ENCODE assay signal across 1 cellular context in genomic region chr3:125052671-125053303, GRCh38.
TF ChIP-seq lines count a peak whose summit lies in the region.

No MANE protein-coding gene starts in this region.

TF ChIP-seq in HEK293, 187 proteins besides CTCF, POLR2A, EP300 and RAD21 (continued from another document and continues in another):
- TF ChIP-seq, protein P1, sequence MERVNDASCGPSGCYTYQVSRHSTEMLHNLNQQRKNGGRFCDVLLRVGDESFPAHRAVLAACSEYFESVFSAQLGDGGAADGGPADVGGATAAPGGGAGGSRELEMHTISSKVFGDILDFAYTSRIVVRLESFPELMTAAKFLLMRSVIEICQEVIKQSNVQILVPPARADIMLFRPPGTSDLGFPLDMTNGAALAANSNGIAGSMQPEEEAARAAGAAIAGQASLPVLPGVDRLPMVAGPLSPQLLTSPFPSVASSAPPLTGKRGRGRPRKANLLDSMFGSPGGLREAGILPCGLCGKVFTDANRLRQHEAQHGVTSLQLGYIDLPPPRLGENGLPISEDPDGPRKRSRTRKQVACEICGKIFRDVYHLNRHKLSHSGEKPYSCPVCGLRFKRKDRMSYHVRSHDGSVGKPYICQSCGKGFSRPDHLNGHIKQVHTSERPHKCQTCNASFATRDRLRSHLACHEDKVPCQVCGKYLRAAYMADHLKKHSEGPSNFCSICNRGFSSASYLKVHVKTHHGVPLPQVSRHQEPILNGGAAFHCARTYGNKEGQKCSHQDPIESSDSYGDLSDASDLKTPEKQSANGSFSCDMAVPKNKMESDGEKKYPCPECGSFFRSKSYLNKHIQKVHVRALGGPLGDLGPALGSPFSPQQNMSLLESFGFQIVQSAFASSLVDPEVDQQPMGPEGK (tag by site-specific recombination; IDR thresholded peaks at IDR 0.05) = peak; percentile 59; the same call in 1 of the 2 replicates
- TF ChIP-seq OSR2 (tag by site-specific recombination; IDR thresholded peaks at IDR 0.05) = peak; percentile 81
- TF ChIP-seq ZNF777 (tag by site-specific recombination; IDR thresholded peaks at IDR 0.05; ENCODE audit: borderline replicate concordance) = no peak
- TF ChIP-seq ZNF354C (tag by site-specific recombination; IDR thresholded peaks at IDR 0.05; ENCODE audit: borderline replicate concordance, low read depth) = no peak
- TF ChIP-seq ZNF394 (tag by site-specific recombination; IDR thresholded peaks at IDR 0.05; ENCODE audit: borderline replicate concordance) = no peak
- TF ChIP-seq KLF1 (tag by site-specific recombination; IDR thresholded peaks at IDR 0.05) = peak; percentile 33; the same call in 1 of the 2 replicates
- no peak for TF ChIP-seq EGR2 (tag by site-specific recombination; IDR thresholded peaks at IDR 0.05; ENCODE audit: low read depth)
- TF ChIP-seq KLF9 (tag by site-specific recombination; IDR thresholded peaks at IDR 0.05; ENCODE audit: low read depth) = no peak
- TF ChIP-seq ZNF623 (tag by site-specific recombination; IDR thresholded peaks at IDR 0.05) = no peak
- TF ChIP-seq OVOL3 (tag by site-specific recombination; IDR thresholded peaks at IDR 0.05) = no peak
- peak; percentile 40; the same call in 1 of the 2 replicates for TF ChIP-seq GLIS1 (tag by site-specific recombination; IDR thresholded peaks at IDR 0.05)
- TF ChIP-seq ZEB2 (tag by site-specific recombination; IDR thresholded peaks at IDR 0.05) = peak; percentile 54; the same call in 1 of the 2 replicates
- TF ChIP-seq ZNF677 (tag by site-specific recombination; IDR thresholded peaks at IDR 0.05) = no peak
- TF ChIP-seq ZBTB7A (tag by site-specific recombination; IDR thresholded peaks at IDR 0.05; ENCODE audit: low read depth) = no peak
- TF ChIP-seq ZNF24 (tag by site-specific recombination; IDR thresholded peaks at IDR 0.05) = 0 out of 2 replicates have a peak, but pooled peaks have one; percentile 40
- no peak for TF ChIP-seq ZNF701 (tag by site-specific recombination; IDR thresholded peaks at IDR 0.05)
- TF ChIP-seq ZNF416 (tag by site-specific recombination; IDR thresholded peaks at IDR 0.05) = no peak
- TF ChIP-seq ZNF747 (tag by site-specific recombination; IDR thresholded peaks at IDR 0.05) = no peak
- TF ChIP-seq TSHZ1 (tag by site-specific recombination; IDR thresholded peaks at IDR 0.05; ENCODE audit: borderline replicate concordance) = 0 out of 2 replicates have a peak, but pooled peaks have one; percentile 36
- no peak for TF ChIP-seq ZNF488 (tag by site-specific recombination; IDR thresholded peaks at IDR 0.05)
- TF ChIP-seq YY2 (tag by site-specific recombination; IDR thresholded peaks at IDR 0.05) = no peak
- TF ChIP-seq ZNF626 (tag by site-specific recombination; IDR thresholded peaks at IDR 0.05) = no peak
- no peak for TF ChIP-seq ZNF157 (tag by site-specific recombination; IDR thresholded peaks at IDR 0.05)
- no peak for TF ChIP-seq ZNF398 (tag by site-specific recombination; IDR thresholded peaks at IDR 0.05)
- TF ChIP-seq MYNN (tag by site-specific recombination; IDR thresholded peaks at IDR 0.05; ENCODE audit: borderline replicate concordance) = no peak
- no peak for TF ChIP-seq KLF8 (tag by site-specific recombination; IDR thresholded peaks at IDR 0.05)
- TF ChIP-seq ZNF560 (tag by site-specific recombination; IDR thresholded peaks at IDR 0.05; ENCODE audit: borderline replicate concordance) = no peak
- no peak for TF ChIP-seq ZSCAN30 (tag by site-specific recombination; IDR thresholded peaks at IDR 0.05)
- TF ChIP-seq ZNF423 (tag by site-specific recombination; IDR thresholded peaks at IDR 0.05) = peak; percentile 89
- TF ChIP-seq ZNF645 (tag by site-specific recombination; IDR thresholded peaks at IDR 0.05) = no peak
- no peak for TF ChIP-seq HOXC10 (CRISPR knock-in tag; IDR thresholded peaks at IDR 0.05)
- no peak for TF ChIP-seq ZNF37A (tag by site-specific recombination; IDR thresholded peaks at IDR 0.05)
- TF ChIP-seq ZNF791 (tag by site-specific recombination; IDR thresholded peaks at IDR 0.05) = no peak
- TF ChIP-seq ZNF324 (tag by site-specific recombination; IDR thresholded peaks at IDR 0.05) = no peak
- TF ChIP-seq ZNF785 (tag by site-specific recombination; IDR thresholded peaks at IDR 0.05) = no peak
- TF ChIP-seq, protein P2, sequence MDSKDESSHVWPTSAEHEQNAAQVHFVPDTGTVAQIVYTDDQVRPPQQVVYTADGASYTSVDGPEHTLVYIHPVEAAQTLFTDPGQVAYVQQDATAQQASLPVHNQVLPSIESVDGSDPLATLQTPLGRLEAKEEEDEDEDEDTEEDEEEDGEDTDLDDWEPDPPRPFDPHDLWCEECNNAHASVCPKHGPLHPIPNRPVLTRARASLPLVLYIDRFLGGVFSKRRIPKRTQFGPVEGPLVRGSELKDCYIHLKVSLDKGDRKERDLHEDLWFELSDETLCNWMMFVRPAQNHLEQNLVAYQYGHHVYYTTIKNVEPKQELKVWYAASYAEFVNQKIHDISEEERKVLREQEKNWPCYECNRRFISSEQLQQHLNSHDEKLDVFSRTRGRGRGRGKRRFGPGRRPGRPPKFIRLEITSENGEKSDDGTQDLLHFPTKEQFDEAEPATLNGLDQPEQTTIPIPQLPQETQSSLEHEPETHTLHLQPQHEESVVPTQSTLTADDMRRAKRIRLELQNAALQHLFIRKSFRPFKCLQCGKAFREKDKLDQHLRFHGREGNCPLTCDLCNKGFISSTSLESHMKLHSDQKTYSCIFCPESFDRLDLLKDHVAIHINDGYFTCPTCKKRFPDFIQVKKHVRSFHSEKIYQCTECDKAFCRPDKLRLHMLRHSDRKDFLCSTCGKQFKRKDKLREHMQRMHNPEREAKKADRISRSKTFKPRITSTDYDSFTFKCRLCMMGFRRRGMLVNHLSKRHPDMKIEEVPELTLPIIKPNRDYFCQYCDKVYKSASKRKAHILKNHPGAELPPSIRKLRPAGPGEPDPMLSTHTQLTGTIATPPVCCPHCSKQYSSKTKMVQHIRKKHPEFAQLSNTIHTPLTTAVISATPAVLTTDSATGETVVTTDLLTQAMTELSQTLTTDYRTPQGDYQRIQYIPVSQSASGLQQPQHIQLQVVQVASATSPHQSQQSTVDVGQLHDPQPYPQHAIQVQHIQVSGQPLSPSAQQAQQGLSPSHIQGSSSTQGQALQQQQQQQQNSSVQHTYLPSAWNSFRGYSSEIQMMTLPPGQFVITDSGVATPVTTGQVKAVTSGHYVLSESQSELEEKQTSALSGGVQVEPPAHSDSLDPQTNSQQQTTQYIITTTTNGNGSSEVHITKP (tag by site-specific recombination; IDR thresholded peaks at IDR 0.05) = 0 out of 2 replicates have a peak, but pooled peaks have one; percentile 13
- no peak for TF ChIP-seq ZSCAN18 (tag by site-specific recombination; IDR thresholded peaks at IDR 0.05)
- peak; percentile 65; the same call in 1 of the 2 replicates for TF ChIP-seq TRIM28 (IDR thresholded peaks at IDR 0.05; ENCODE audit: borderline replicate concordance, low read length)
- no peak for TF ChIP-seq ZNF202 (tag by site-specific recombination; IDR thresholded peaks at IDR 0.05; ENCODE audit: borderline replicate concordance)
- no peak for TF ChIP-seq ZNF514 (tag by site-specific recombination; IDR thresholded peaks at IDR 0.05)
- TF ChIP-seq, protein P3, sequence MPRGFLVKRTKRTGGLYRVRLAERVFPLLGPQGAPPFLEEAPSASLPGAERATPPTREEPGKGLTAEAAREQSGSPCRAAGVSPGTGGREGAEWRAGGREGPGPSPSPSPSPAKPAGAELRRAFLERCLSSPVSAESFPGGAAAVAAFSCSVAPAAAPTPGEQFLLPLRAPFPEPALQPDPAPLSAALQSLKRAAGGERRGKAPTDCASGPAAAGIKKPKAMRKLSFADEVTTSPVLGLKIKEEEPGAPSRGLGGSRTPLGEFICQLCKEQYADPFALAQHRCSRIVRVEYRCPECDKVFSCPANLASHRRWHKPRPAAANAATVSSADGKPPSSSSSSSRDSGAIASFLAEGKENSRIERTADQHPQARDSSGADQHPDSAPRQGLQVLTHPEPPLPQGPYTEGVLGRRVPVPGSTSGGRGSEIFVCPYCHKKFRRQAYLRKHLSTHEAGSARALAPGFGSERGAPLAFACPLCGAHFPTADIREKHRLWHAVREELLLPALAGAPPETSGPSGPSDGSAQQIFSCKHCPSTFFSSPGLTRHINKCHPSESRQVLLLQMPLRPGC (tag by site-specific recombination; IDR thresholded peaks at IDR 0.05) = peak; percentile 33; the same call in 1 of the 2 replicates
- TF ChIP-seq ZNF596 (tag by site-specific recombination; IDR thresholded peaks at IDR 0.05) = no peak
- no peak for TF ChIP-seq SALL2 (tag by site-specific recombination; IDR thresholded peaks at IDR 0.05; ENCODE audit: borderline replicate concordance)
- TF ChIP-seq ZSCAN16 (tag by site-specific recombination; IDR thresholded peaks at IDR 0.05) = no peak
- TF ChIP-seq SP7 (tag by site-specific recombination; IDR thresholded peaks at IDR 0.05) = 0 out of 2 replicates have a peak, but pooled peaks have one; percentile 11
- no peak for TF ChIP-seq ZNF501 (tag by site-specific recombination; IDR thresholded peaks at IDR 0.05)
- TF ChIP-seq, protein P4, sequence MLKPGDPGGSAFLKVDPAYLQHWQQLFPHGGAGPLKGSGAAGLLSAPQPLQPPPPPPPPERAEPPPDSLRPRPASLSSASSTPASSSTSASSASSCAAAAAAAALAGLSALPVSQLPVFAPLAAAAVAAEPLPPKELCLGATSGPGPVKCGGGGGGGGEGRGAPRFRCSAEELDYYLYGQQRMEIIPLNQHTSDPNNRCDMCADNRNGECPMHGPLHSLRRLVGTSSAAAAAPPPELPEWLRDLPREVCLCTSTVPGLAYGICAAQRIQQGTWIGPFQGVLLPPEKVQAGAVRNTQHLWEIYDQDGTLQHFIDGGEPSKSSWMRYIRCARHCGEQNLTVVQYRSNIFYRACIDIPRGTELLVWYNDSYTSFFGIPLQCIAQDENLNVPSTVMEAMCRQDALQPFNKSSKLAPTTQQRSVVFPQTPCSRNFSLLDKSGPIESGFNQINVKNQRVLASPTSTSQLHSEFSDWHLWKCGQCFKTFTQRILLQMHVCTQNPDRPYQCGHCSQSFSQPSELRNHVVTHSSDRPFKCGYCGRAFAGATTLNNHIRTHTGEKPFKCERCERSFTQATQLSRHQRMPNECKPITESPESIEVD (tag by site-specific recombination; IDR thresholded peaks at IDR 0.05) = 0 out of 2 replicates have a peak, but pooled peaks have one; percentile 30
- TF ChIP-seq SCRT1 (tag by site-specific recombination; IDR thresholded peaks at IDR 0.05; ENCODE audit: borderline replicate concordance) = peak; percentile 7; the same call in 1 of the 2 replicates
- no peak for TF ChIP-seq ZNF133 (tag by site-specific recombination; IDR thresholded peaks at IDR 0.05)
